Comparison of ENCODE assay signal across 5 cellular contexts in the genomic region with DNA sequence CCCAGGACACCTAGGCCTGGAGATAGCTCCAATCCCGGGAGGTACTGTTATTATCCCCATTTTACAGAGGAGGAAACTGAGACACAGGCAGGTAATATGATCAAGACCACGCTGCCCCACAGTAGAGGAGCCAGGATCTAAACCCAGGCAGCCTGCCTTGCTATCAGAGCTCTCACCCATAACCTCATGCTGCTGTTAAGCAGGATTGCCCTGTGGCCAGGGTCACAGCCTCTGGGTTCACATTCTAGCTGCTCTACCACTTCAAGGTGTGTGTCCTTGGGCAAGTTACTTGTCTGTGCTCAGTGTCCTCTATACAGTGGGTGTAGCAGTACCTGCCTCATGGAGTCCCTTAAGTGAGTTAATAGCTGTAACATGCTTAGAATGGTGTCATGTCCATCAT.
"Had no signal": no experiment of that assay in that cellular context is flagged by ENCODE, and none has a peak within 500 bp of the region (broad histone marks: within the 10 kb centered on the region; RNA-seq: fewer than 3 reads in every experiment).

No MANE protein-coding gene starts in this region.

- H3K4me3 ChIP-seq: K562 had no signal

- ATAC-seq: HepG2, K562 had no signal

- H3K27ac ChIP-seq: HL-60 had no signal

- DNase-seq: IMR-90, KBM-7 had no signal
